18 cellular contexts compared by ENCODE assay signal in genomic region chr4:107318078-107318477, GRCh38.
DNase-seq lines count a peak whose midpoint lies in the region; TF ChIP-seq lines count a peak whose summit lies in the region.
"Had no signal": no experiment of that assay in that cellular context is flagged by ENCODE, and none has a peak within 500 bp of the region (broad histone marks: within the 10 kb centered on the region; RNA-seq: fewer than 3 reads in every experiment).

No MANE protein-coding gene starts in this region.

- no CpG with 5 or more reads among the region's 1 CpG for WGBS in neuronal stem cell (ENCODE audit: extremely low coverage in 2 of 2, insufficient read length in 2 of 2, insufficient replicate concordance in 1 of 2), 2 donors

- no peak overlapping the region for H3K4ac ChIP-seq in neuronal stem cell (ENCODE audit: low read length)

- no peak overlapping the region for H2BK120ac ChIP-seq in neuronal stem cell (ENCODE audit: low read depth, low read length)

- H2AFZ ChIP-seq in OCI-LY3 (ENCODE audit: low read depth, low read length) (0 out of 2 replicates have a peak overlapping the region, but pooled peaks have one; percentile 22), neuronal stem cell (ENCODE audit: low read length) (peak overlapping the region; percentile 22)
- H2AFZ ChIP-seq: PC-9 had no signal

- H2BK15ac ChIP-seq in neuronal stem cell (ENCODE audit: low read length), result no peak overlapping the region

- no peaks in the 10 kb centered on the region for H4K20me1 ChIP-seq in BLaER1
- H4K20me1 ChIP-seq in OCI-LY3 (ENCODE audit: insufficient read depth, low read length), result no peaks in the 10 kb centered on the region

- no peak overlapping the region for H3K18ac ChIP-seq in neuronal stem cell (ENCODE audit: low read length)

- H3K27ac ChIP-seq in BLaER1 (no peak overlapping the region), OCI-LY3 (ENCODE audit: low read length) (no peak overlapping the region), neuronal stem cell (replicated peaks; ENCODE audit: low read length) (no peak overlapping the region)
- H3K27ac ChIP-seq: PC-9 had no signal

- no peak overlapping the region for H2BK5ac ChIP-seq in neuronal stem cell (ENCODE audit: low read length)

- TF ChIP-seq CTCF in OCI-LY3 (IDR thresholded peaks at IDR 0.05; ENCODE audit: low read depth, low read length) (no peak), choroid plexus epithelial cell (conservative IDR thresholded peaks at IDR 0.05; ENCODE audit: low read depth, low read length) (no peak)

- no peaks in the 10 kb centered on the region for H3K36me3 ChIP-seq in BLaER1
- no peaks in the 10 kb centered on the region for H3K36me3 ChIP-seq in OCI-LY3 (replicated peaks; ENCODE audit: low read depth, low read length)
- no peaks in the 10 kb centered on the region for H3K36me3 ChIP-seq in neuronal stem cell (replicated peaks in 1 of 2; ENCODE audit: control insufficient read depth in 2 of 2, insufficient read depth in 2 of 2, low read length in 2 of 2)

- H3K4me1 ChIP-seq in BLaER1 (peaks cover 30% of the 10 kb centered on the region), OCI-LY3 (ENCODE audit: low read length) (peaks cover 21% of the 10 kb centered on the region), neuronal stem cell (ENCODE audit: control insufficient read depth in 2 of 2, insufficient read depth in 1 of 2, low read depth in 1 of 2, low read length in 2 of 2) (peaks cover 0 to 3% of the 10 kb centered on the region in 2 donors)

- H3K79me2 ChIP-seq in OCI-LY3 (ENCODE audit: low read length), result no peaks in the 10 kb centered on the region

- peak overlapping the region; percentile 62; the same call in 1 of the 2 replicates for H3K4me2 ChIP-seq in BLaER1
- peak overlapping the region; percentile 25; the same call in 1 of the 2 replicates for H3K4me2 ChIP-seq in OCI-LY3 (ENCODE audit: low read length)
- no peak overlapping the region for H3K4me2 ChIP-seq in neuronal stem cell (ENCODE audit: insufficient read depth, low read length, poor library complexity, severe bottlenecking)
- H3K4me2 ChIP-seq: PC-9 had no signal

- H3K9ac ChIP-seq in BLaER1 (no peak overlapping the region), OCI-LY3 (ENCODE audit: low read length) (no peak overlapping the region), neuronal stem cell (ENCODE audit: low read depth, low read length, poor library complexity) (no peak overlapping the region)

- H3K27me3 ChIP-seq in BLaER1, result no peaks in the 10 kb centered on the region
- H3K27me3 ChIP-seq in OCI-LY3 (ENCODE audit: low read depth, low read length), result no peaks in the 10 kb centered on the region
- no peaks in the 10 kb centered on the region for H3K27me3 ChIP-seq in neuronal stem cell (ENCODE audit: control insufficient read depth in 3 of 3, insufficient read depth in 3 of 3, low read depth in 1 of 3, low read length in 3 of 3)

- H3K4me3 ChIP-seq in BLaER1 (no peak overlapping the region), OCI-LY3 (ENCODE audit: low read length) (no peak overlapping the region), choroid plexus epithelial cell (ENCODE audit: low read depth, low read length) (no peak overlapping the region), neuronal stem cell (ENCODE audit: low read length in 2 of 2) (no peak overlapping the region)
- H3K4me3 ChIP-seq: PC-9 had no signal

- DNase-seq in choroid plexus epithelial cell (ENCODE audit: low read depth) (peak; percentile 17), neuronal stem cell (ENCODE audit: low spot score) (no peak), NCI-H69 (lab: John Stamatoyannopoulos, UW) (no peak), anterior cingulate cortex (lab: John Stamatoyannopoulos, UW) (no peak), inferior parietal cortex (ENCODE audit: extremely low spot score) (no peak)
- DNase-seq in stimulated activated CD4-positive, alpha-beta T cell treated with anti-CD3 and anti-CD28 coated beads, Interleukin-1b, Interleukin-23, amount 100 ng/mL, for 48 hours, result no peak
- DNase-seq: AML-193; CD4-positive, CD25-positive, alpha-beta regulatory T cell; DMS53; GOT3; KBM-7; NCI-H1436; NCI-H2029 treated with DMSO at 0.1 percent for 48 hours; NCI-H2171 treated with DMSO at 0.1 percent for 48 hours; NCI-H774; PC-9 had no signal

- H4K8ac ChIP-seq in neuronal stem cell (ENCODE audit: low read depth, low read length), result no peak overlapping the region

- no peak overlapping the region for H2BK12ac ChIP-seq in neuronal stem cell (ENCODE audit: low read length)

- H3K9me3 ChIP-seq in BLaER1, result peaks cover 4% of the 10 kb centered on the region; the same call in 1 of the 2 replicates
- no peaks in the 10 kb centered on the region for H3K9me3 ChIP-seq in OCI-LY3 (ENCODE audit: insufficient read depth, low read length)
- no peaks in the 10 kb centered on the region for H3K9me3 ChIP-seq in neuronal stem cell (replicated peaks in 1 of 2; ENCODE audit: control insufficient read depth in 2 of 2, insufficient read depth in 1 of 2, low read depth in 1 of 2, low read length in 2 of 2)

- H3K79me1 ChIP-seq in neuronal stem cell (ENCODE audit: low read depth, low read length), result no peaks in the 10 kb centered on the region

- no peak overlapping the region for H3K14ac ChIP-seq in neuronal stem cell (ENCODE audit: low read length)

- H3K23ac ChIP-seq in neuronal stem cell (ENCODE audit: low read depth, low read length, poor library complexity), result no peak overlapping the region

- H4K91ac ChIP-seq in neuronal stem cell (ENCODE audit: low read depth, low read length, poor library complexity), result no peak overlapping the region

- H2AK5ac ChIP-seq in neuronal stem cell (ENCODE audit: low read depth, low read length), result no peak overlapping the region
